8 cellular contexts compared by ENCODE assay signal in genomic region chr1:43975249-43975961, GRCh38.
DNase-seq lines count a peak whose midpoint lies in the region; FAIRE-seq and TF ChIP-seq lines count a peak whose summit lies in the region.

No MANE protein-coding gene starts in this region.

- DNase-seq in NCI-H1092 treated with DMSO at 0.1 percent for 48 hours (lab: John Stamatoyannopoulos, UW) (peak; percentile 43), NCI-H1092 (lab: John Stamatoyannopoulos, UW) (no peak), erythroblast (lab: John Stamatoyannopoulos, UW) (peak; percentile 72 to 83), urothelium cell line (ENCODE audit: low spot score) (no peak), H54 (ENCODE audit: insufficient read length, low spot score) (no peak)
- DNase-seq in activated CD4-positive, alpha-beta T cell treated with anti-CD3 and anti-CD28 coated beads for 48 hours, result peak; percentile 36

- H3K4me1 ChIP-seq in HUES6 (ENCODE audit: control insufficient read depth, insufficient read depth, low read length), result peaks cover 25% of the 10 kb centered on the region
- peaks cover 54% of the 10 kb centered on the region for H3K4me1 ChIP-seq in muscle layer of colon (ENCODE audit: insufficient read depth, low read length)

- H3K36me3 ChIP-seq in HUES6 (ENCODE audit: control insufficient read depth, insufficient read depth, low read length) (peaks cover 42% of the 10 kb centered on the region), muscle layer of colon (ENCODE audit: insufficient read depth, low read length) (peaks cover 35% of the 10 kb centered on the region)

- H3K27ac ChIP-seq in HUES6 (ENCODE audit: low read depth, low read length) (peak overlapping the region; percentile 73; the same call in 1 of the 2 replicates), muscle layer of colon (ENCODE audit: low read depth, low read length) (peak overlapping the region; percentile 36)

- H3K9me3 ChIP-seq in HUES6 (ENCODE audit: control insufficient read depth, insufficient read depth, low read depth, low read length) (no peaks in the 10 kb centered on the region), muscle layer of colon (ENCODE audit: low read length) (no peaks in the 10 kb centered on the region)

- H3K27me3 ChIP-seq in HUES6 (ENCODE audit: control insufficient read depth, insufficient read depth, low read length), result no peaks in the 10 kb centered on the region
- no peaks in the 10 kb centered on the region for H3K27me3 ChIP-seq in muscle layer of colon (ENCODE audit: control insufficient read depth in 1 of 2, insufficient read depth in 2 of 2, low read length in 2 of 2)

- H3K4me3 ChIP-seq in HUES6 (ENCODE audit: low read depth, low read length) (peak overlapping the region; percentile 82), muscle layer of colon (ENCODE audit: low read depth in 1 of 2, low read length in 2 of 2) (peak overlapping the region; percentile 84 to 96)

- H3K9ac ChIP-seq in HUES6 (ENCODE audit: low read length) (peak overlapping the region; percentile 91), muscle layer of colon (ENCODE audit: low read length) (peak overlapping the region; percentile 65)

- no peak for TF ChIP-seq POLR2A in erythroblast (IDR thresholded peaks at IDR 0.05; ENCODE audit: low read length)
- TF ChIP-seq POLR2A in H54 (IDR thresholded peaks at IDR 0.05; ENCODE audit: low read depth, low read length), result no peak

- peak; percentile 27 for FAIRE-seq in urothelium cell line (lab: Jason Lieb, UNC)
- FAIRE-seq in H54 (lab: Jason Lieb, UNC), result no peak

Comparison
In these comparisons a context has a peak if more than half of its experiments do, and no peak if none do; other contexts are left out.
1. DNase-seq: peak in NCI-H1092 treated with DMSO at 0.1 percent for 48 hours (single experiment), activated CD4-positive, alpha-beta T cell treated with anti-CD3 and anti-CD28 coated beads for 48 hours (single experiment) and erythroblast (2 of 2); none in NCI-H1092 (single experiment), urothelium cell line (single experiment) and H54 (single experiment).